13 cellular contexts compared by ENCODE assay signal in the genomic region with DNA sequence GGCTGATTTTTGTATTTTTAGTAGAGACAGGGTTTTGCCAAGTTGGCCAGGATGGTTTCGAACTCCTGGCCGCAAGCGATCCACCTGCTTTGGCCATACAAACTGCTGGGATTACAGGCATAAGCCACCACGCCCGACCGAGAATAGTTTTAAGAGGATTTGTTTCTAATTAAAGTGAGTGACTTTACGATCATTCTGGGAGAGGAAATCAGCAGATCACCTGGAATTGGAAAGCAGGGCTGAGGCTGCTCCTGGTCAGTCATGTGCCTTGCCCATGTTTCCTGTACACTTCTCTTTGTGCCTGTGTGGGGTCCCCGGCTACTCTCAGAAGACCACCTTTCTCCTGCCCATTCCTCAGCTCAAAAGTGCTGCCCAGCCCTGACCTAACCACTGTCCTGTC. TPM values are rescaled to one million over a fixed set of nuclear protein-coding genes. Genes with fewer than 3 reads are reported as not detected.
DNase-seq lines count a peak whose midpoint lies in the region; ATAC-seq and TF ChIP-seq lines count a peak whose summit lies in the region.
"Had no signal": no experiment of that assay in that cellular context is flagged by ENCODE, and none has a peak within 500 bp of the region (broad histone marks: within the 10 kb centered on the region; RNA-seq: fewer than 3 reads in every experiment).

No MANE protein-coding gene starts in this region.

- CTCF ChIA-PET in activated CD8-positive, alpha-beta T cell treated with anti-CD3 and anti-CD28 coated beads for 36 hours (lab: Charles Lee) = interaction anchor here (1.0 kb wide), 1 partner anchor 214 kb away, joined by 3 read pairs; no protein-coding TSS in a partner anchor
- CTCF ChIA-PET in activated CD8-positive, alpha-beta T cell treated with anti-CD3 and anti-CD28 coated beads, Interleukin-2, amount 10 ng/mL, durations not matched to agents 7 days and 5 days (lab: Charles Lee) = no interaction called here

- H3K27me3 Mint-ChIP-seq in activated CD8-positive, alpha-beta T cell treated with anti-CD3 and anti-CD28 coated beads for 36 hours = peaks cover 35% of the 10 kb centered on the region
- peaks cover 41% of the 10 kb centered on the region for H3K27me3 Mint-ChIP-seq in activated CD8-positive, alpha-beta T cell treated with anti-CD3 and anti-CD28 coated beads, Interleukin-2, amount 10 ng/mL, durations not matched to agents 7 days and 5 days (ENCODE audit: low read depth)
- H3K27me3 Mint-ChIP-seq in endothelial cell (ENCODE audit: unreplicated experiment) (peaks cover 9% of the 10 kb centered on the region), progenitor cell of endocrine pancreas (no peaks in the 10 kb centered on the region)

- POLR2A ChIA-PET in activated CD8-positive, alpha-beta T cell treated with anti-CD3 and anti-CD28 coated beads for 36 hours (lab: Charles Lee) = no interaction called here
- POLR2A ChIA-PET in activated CD8-positive, alpha-beta T cell treated with anti-CD3 and anti-CD28 coated beads, Interleukin-2, amount 10 ng/mL, durations not matched to agents 7 days and 5 days (lab: Charles Lee) = no interaction called here

- H3K27ac Mint-ChIP-seq in activated CD8-positive, alpha-beta T cell treated with anti-CD3 and anti-CD28 coated beads for 36 hours = no peak overlapping the region
- no peak overlapping the region for H3K27ac Mint-ChIP-seq in activated CD8-positive, alpha-beta T cell treated with anti-CD3 and anti-CD28 coated beads, Interleukin-2, amount 10 ng/mL, durations not matched to agents 7 days and 5 days
- H3K27ac Mint-ChIP-seq in endothelial cell (ENCODE audit: unreplicated experiment) = no peak overlapping the region
- H3K27ac Mint-ChIP-seq in progenitor cell of endocrine pancreas = peak overlapping the region; percentile 85
- H3K27ac Mint-ChIP-seq: activated T-cell treated with anti-CD3 and anti-CD28 coated beads, Interleukin-2, amount 50 U/mL, for 72 hours; stimulated activated naive B cell treated with anti-CD40 and anti-IgM and Interleukin-4, amounts not matched to agents 10 μg/mL and 1 μg/mL and 100 μg/mL, for 72 hours had no signal

- peak overlapping the region; percentile 64 for H3K4me3 Mint-ChIP-seq in activated CD8-positive, alpha-beta T cell treated with anti-CD3 and anti-CD28 coated beads for 36 hours
- no peak overlapping the region for H3K4me3 Mint-ChIP-seq in activated CD8-positive, alpha-beta T cell treated with anti-CD3 and anti-CD28 coated beads, Interleukin-2, amount 10 ng/mL, durations not matched to agents 7 days and 5 days
- H3K4me3 Mint-ChIP-seq in endothelial cell (ENCODE audit: unreplicated experiment) (peak overlapping the region; percentile 51), progenitor cell of endocrine pancreas (ENCODE audit: low read depth) (peak overlapping the region; percentile 84)

- no peak for ATAC-seq in activated CD8-positive, alpha-beta T cell treated with anti-CD3 and anti-CD28 coated beads for 36 hours
- ATAC-seq in activated CD8-positive, alpha-beta T cell treated with anti-CD3 and anti-CD28 coated beads, Interleukin-2, amount 10 ng/mL, durations not matched to agents 7 days and 5 days = no peak
- no peak for ATAC-seq in GM19324 (IDR thresholded peaks at IDR 0.05; ENCODE audit: low FRiP score, unreplicated experiment)
- ATAC-seq: activated T-cell treated with anti-CD3 and anti-CD28 coated beads, Interleukin-2, amount 50 U/mL, for 72 hours; stimulated activated naive B cell treated with anti-CD40 and anti-IgM and Interleukin-4, amounts not matched to agents 10 μg/mL and 1 μg/mL and 100 μg/mL, for 72 hours had no signal

- H3K4me1 Mint-ChIP-seq in activated CD8-positive, alpha-beta T cell treated with anti-CD3 and anti-CD28 coated beads for 36 hours (ENCODE audit: low read depth) = peaks cover 3% of the 10 kb centered on the region
- H3K4me1 Mint-ChIP-seq in activated CD8-positive, alpha-beta T cell treated with anti-CD3 and anti-CD28 coated beads, Interleukin-2, amount 10 ng/mL, durations not matched to agents 7 days and 5 days (ENCODE audit: low read depth) = peaks cover 11% of the 10 kb centered on the region
- H3K4me1 Mint-ChIP-seq in endothelial cell (ENCODE audit: unreplicated experiment) (peaks cover 32% of the 10 kb centered on the region), progenitor cell of endocrine pancreas (ENCODE audit: low read depth) (peaks cover 18% of the 10 kb centered on the region)
- H3K4me1 Mint-ChIP-seq: stimulated activated naive B cell treated with anti-CD40 and anti-IgM and Interleukin-4, amounts not matched to agents 10 μg/mL and 1 μg/mL and 100 μg/mL, for 72 hours had no signal

- DNase-seq in activated CD8-positive, alpha-beta T cell treated with anti-CD3 and anti-CD28 coated beads for 36 hours = no peak
- no peak for DNase-seq in activated CD8-positive, alpha-beta T cell treated with anti-CD3 and anti-CD28 coated beads, Interleukin-2, amount 10 ng/mL, durations not matched to agents 7 days and 5 days
- peak; percentile 58 for DNase-seq in NCI-H774 (lab: John Stamatoyannopoulos, UW)
- DNase-seq in endothelial cell (ENCODE audit: low spot score) = no peak
- DNase-seq in progenitor cell of endocrine pancreas (ENCODE audit: low spot score, unreplicated experiment) = no peak
- no peak for DNase-seq in HT-29 (ENCODE audit: low spot score)
- DNase-seq in stimulated activated CD4-positive, alpha-beta T cell treated with anti-CD3 and anti-CD28 coated beads, Interleukin-15, amount 100 ng/mL, for 24 hours = no peak
- DNase-seq: activated CD4-positive, alpha-beta T cell treated with anti-CD3 and anti-CD28 coated beads, Interleukin-2, amount 50 U/mL, for 4 hours; activated T-cell treated with anti-CD3 and anti-CD28 coated beads, Interleukin-2, amount 50 U/mL, for 72 hours; anterior cingulate cortex; NCI-H748 treated with DMSO at 0.1 percent for 48 hours; stimulated activated naive B cell treated with anti-CD40 and anti-IgM and Interleukin-4, amounts not matched to agents 10 μg/mL and 1 μg/mL and 100 μg/mL, for 72 hours had no signal

- no peaks in the 10 kb centered on the region for H3K36me3 Mint-ChIP-seq in activated CD8-positive, alpha-beta T cell treated with anti-CD3 and anti-CD28 coated beads for 36 hours (ENCODE audit: low read depth)
- no peaks in the 10 kb centered on the region for H3K36me3 Mint-ChIP-seq in activated CD8-positive, alpha-beta T cell treated with anti-CD3 and anti-CD28 coated beads, Interleukin-2, amount 10 ng/mL, durations not matched to agents 7 days and 5 days (ENCODE audit: low read depth)
- H3K36me3 Mint-ChIP-seq in endothelial cell (ENCODE audit: low read depth, unreplicated experiment) (no peaks in the 10 kb centered on the region), progenitor cell of endocrine pancreas (ENCODE audit: insufficient read depth) (no peaks in the 10 kb centered on the region)
- H3K36me3 Mint-ChIP-seq: stimulated activated naive B cell treated with anti-CD40 and anti-IgM and Interleukin-4, amounts not matched to agents 10 μg/mL and 1 μg/mL and 100 μg/mL, for 72 hours had no signal

- no peaks in the 10 kb centered on the region for H3K9me3 Mint-ChIP-seq in activated CD8-positive, alpha-beta T cell treated with anti-CD3 and anti-CD28 coated beads for 36 hours
- H3K9me3 Mint-ChIP-seq in activated CD8-positive, alpha-beta T cell treated with anti-CD3 and anti-CD28 coated beads, Interleukin-2, amount 10 ng/mL, durations not matched to agents 7 days and 5 days (ENCODE audit: insufficient read depth) = no peaks in the 10 kb centered on the region
- H3K9me3 Mint-ChIP-seq in endothelial cell (ENCODE audit: unreplicated experiment) = no peaks in the 10 kb centered on the region
- H3K9me3 Mint-ChIP-seq in progenitor cell of endocrine pancreas (ENCODE audit: low read depth) = no peaks in the 10 kb centered on the region
- H3K9me3 Mint-ChIP-seq: activated T-cell treated with anti-CD3 and anti-CD28 coated beads, Interleukin-2, amount 50 U/mL, for 72 hours; stimulated activated naive B cell treated with anti-CD40 and anti-IgM and Interleukin-4, amounts not matched to agents 10 μg/mL and 1 μg/mL and 100 μg/mL, for 72 hours had no signal

- no peak for TF ChIP-seq CTCF in activated CD8-positive, alpha-beta T cell treated with anti-CD3 and anti-CD28 coated beads for 36 hours (IDR thresholded peaks at IDR 0.05)
- TF ChIP-seq CTCF in endothelial cell (IDR thresholded peaks at IDR 0.05; ENCODE audit: unreplicated experiment) (no peak), progenitor cell of endocrine pancreas (IDR thresholded peaks at IDR 0.05; ENCODE audit: unreplicated experiment) (no peak)

- intact Hi-C loops in activated CD8-positive, alpha-beta T cell treated with anti-CD3 and anti-CD28 coated beads for 36 hours (cut with micrococcal nuclease) = no loop called here

RNA-seq across cellular contexts. Expression of a gene that starts 33.9 kb away (rescaled TPM):
- not detected for total RNA-seq in activated CD8-positive, alpha-beta T cell treated with anti-CD3 and anti-CD28 coated beads for 36 hours
- not detected for total RNA-seq in activated CD8-positive, alpha-beta T cell treated with anti-CD3 and anti-CD28 coated beads, Interleukin-2, amount 10 ng/mL, durations not matched to agents 7 days and 5 days
- total RNA-seq in endothelial cell (ENCODE audit: unreplicated experiment) = 0.92 TPM
- 4.3 and 4.7 TPM in 2 replicates for total RNA-seq in progenitor cell of endocrine pancreas
- total RNA-seq in HT-29 (2014; rRNA removed; shearing (Covaris generic)) = not detected in 2 replicates
- total RNA-seq: activated T-cell treated with anti-CD3 and anti-CD28 coated beads, Interleukin-2, amount 50 U/mL, for 72 hours had no signal

RNA-seq across cellular contexts. Expression of a gene that starts 40.5 kb away (rescaled TPM):
- under 1 TPM in 1 of 2 experiments, not detected in 1; 0.16 TPM for total RNA-seq in activated CD8-positive, alpha-beta T cell treated with anti-CD3 and anti-CD28 coated beads for 36 hours
- total RNA-seq in activated CD8-positive, alpha-beta T cell treated with anti-CD3 and anti-CD28 coated beads, Interleukin-2, amount 10 ng/mL, durations not matched to agents 7 days and 5 days = under 1 TPM; 0.11 to 0.18 TPM
- 17.4 TPM for total RNA-seq in endothelial cell (ENCODE audit: unreplicated experiment)
- total RNA-seq in progenitor cell of endocrine pancreas = 8.9 and 10.8 TPM in 2 replicates
- total RNA-seq in HT-29 (2014; rRNA removed; shearing (Covaris generic)) = 0.84 and 1.0 TPM in 2 replicates
